Comparison of ENCODE assay signal across 23 cellular contexts in the genomic region with DNA sequence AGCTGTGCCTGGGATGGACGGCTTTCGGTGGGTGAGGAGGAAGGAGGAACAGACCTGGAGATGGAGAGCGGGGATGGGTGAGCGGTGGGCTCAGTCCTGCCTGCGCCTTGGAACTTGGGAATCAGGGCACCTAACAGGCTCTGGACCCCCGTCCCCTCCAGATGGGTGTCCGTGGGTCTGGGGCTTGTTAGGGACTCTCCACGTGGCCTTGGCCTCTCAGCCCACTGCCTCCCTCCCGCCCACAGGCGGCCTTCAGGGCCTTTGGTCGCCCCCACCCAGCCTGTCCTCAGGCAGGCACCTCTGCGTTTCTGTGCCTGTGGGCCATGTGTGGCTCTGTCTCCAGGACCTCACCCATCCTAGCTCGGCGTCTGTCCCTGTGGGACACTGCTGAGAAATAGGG.
"Had no signal": no experiment of that assay in that cellular context is flagged by ENCODE, and none has a peak within 500 bp of the region (broad histone marks: within the 10 kb centered on the region; RNA-seq: fewer than 3 reads in every experiment).

No MANE protein-coding gene starts in this region.

- H3K27ac Mint-ChIP-seq: activated CD4-positive, alpha-beta memory T cell treated with anti-CD3 and anti-CD28 coated beads for 36 hours; activated CD4-positive, alpha-beta T cell treated with anti-CD3 and anti-CD28 coated beads, Interleukin-2, amount 10 ng/mL, durations not matched to agents 7 days and 5 days; activated naive CD8-positive, alpha-beta T cell treated with anti-CD3 and anti-CD28 coated beads, Interleukin-2, amount 50 U/mL, for 24 hours had no signal

- H3K4me3 Mint-ChIP-seq: activated CD4-positive, alpha-beta memory T cell treated with anti-CD3 and anti-CD28 coated beads for 36 hours; activated CD4-positive, alpha-beta T cell treated with anti-CD3 and anti-CD28 coated beads, Interleukin-2, amount 10 ng/mL, durations not matched to agents 7 days and 5 days; activated naive CD8-positive, alpha-beta T cell treated with anti-CD3 and anti-CD28 coated beads, Interleukin-2, amount 50 U/mL, for 24 hours; activated T-cell treated with anti-CD3 and anti-CD28 coated beads, Interleukin-2, amount 50 U/mL, for 4 hours had no signal

- H3K4me3 ChIP-seq: ascending aorta, body of pancreas, Peyer's patch, SJSA1 had no signal

- H3K9me3 Mint-ChIP-seq: activated CD4-positive, alpha-beta memory T cell treated with anti-CD3 and anti-CD28 coated beads for 36 hours; activated CD4-positive, alpha-beta T cell treated with anti-CD3 and anti-CD28 coated beads, Interleukin-2, amount 10 ng/mL, durations not matched to agents 7 days and 5 days; activated naive CD4-positive, alpha-beta T cell treated with anti-CD3 and anti-CD28 coated beads, Interleukin-2, amount 50 U/mL, for 72 hours; activated naive CD8-positive, alpha-beta T cell treated with anti-CD3 and anti-CD28 coated beads, Interleukin-2, amount 50 U/mL, for 24 hours; activated T-cell treated with anti-CD3 and anti-CD28 coated beads, Interleukin-2, amount 50 U/mL, for 4 hours had no signal

- H3K4me1 Mint-ChIP-seq: activated CD4-positive, alpha-beta T cell treated with anti-CD3 and anti-CD28 coated beads, Interleukin-2, amount 10 ng/mL, durations not matched to agents 7 days and 5 days; activated naive CD8-positive, alpha-beta T cell treated with anti-CD3 and anti-CD28 coated beads, Interleukin-2, amount 50 U/mL, for 24 hours had no signal

- H3K27ac ChIP-seq: ascending aorta, body of pancreas, Peyer's patch, RWPE1, SJSA1 had no signal

- H3K27me3 ChIP-seq: ascending aorta, body of pancreas, Peyer's patch, SJSA1 had no signal

- H3K9me3 ChIP-seq: ascending aorta, body of pancreas, Peyer's patch, SJSA1 had no signal

- H3K4me1 ChIP-seq: body of pancreas had no signal

- DNase-seq: activated CD4-positive, alpha-beta memory T cell treated with anti-CD3 and anti-CD28 coated beads for 36 hours; activated CD4-positive, alpha-beta T cell treated with anti-CD3 and anti-CD28 coated beads, Interleukin-2, amount 10 ng/mL, durations not matched to agents 7 days and 5 days; activated CD4-positive, CD25-positive, alpha-beta regulatory T cell; activated CD8-positive, alpha-beta memory T cell treated with anti-CD3 and anti-CD28 coated beads for 24 hours; activated effector memory CD4-positive, alpha-beta T cell treated with anti-CD3 and anti-CD28 coated beads, Interleukin-2, amount 50 U/mL, for 16 hours; activated naive CD4-positive, alpha-beta T cell treated with Interleukin-2 at 50 U/mL for 16 hours; activated naive CD8-positive, alpha-beta T cell treated with anti-CD3 and anti-CD28 coated beads, Interleukin-2, amount 50 U/mL, for 24 hours; activated T-cell treated with anti-CD3 and anti-CD28 coated beads, Interleukin-2, amount 50 U/mL, for 4 hours; amniotic stem cell; body of pancreas; central memory CD4-positive, alpha-beta T cell; MM.1S; NCI-H1436; NCI-H2029 treated with DMSO at 0.1 percent for 48 hours; NCI-H69; NK-92 treated with Interleukin-12 subunit alpha and Interleukin-12 subunit beta, amount 100 ng/mL, for 24 hours; Peyer's patch; SHP77; T-helper 2 cell had no signal

- H3K27me3 Mint-ChIP-seq: activated CD4-positive, alpha-beta memory T cell treated with anti-CD3 and anti-CD28 coated beads for 36 hours; activated CD4-positive, alpha-beta T cell treated with anti-CD3 and anti-CD28 coated beads, Interleukin-2, amount 10 ng/mL, durations not matched to agents 7 days and 5 days; activated naive CD8-positive, alpha-beta T cell treated with anti-CD3 and anti-CD28 coated beads, Interleukin-2, amount 50 U/mL, for 24 hours had no signal

- ATAC-seq: body of pancreas had no signal
